20 cellular contexts compared by ENCODE assay signal in the genomic region with DNA sequence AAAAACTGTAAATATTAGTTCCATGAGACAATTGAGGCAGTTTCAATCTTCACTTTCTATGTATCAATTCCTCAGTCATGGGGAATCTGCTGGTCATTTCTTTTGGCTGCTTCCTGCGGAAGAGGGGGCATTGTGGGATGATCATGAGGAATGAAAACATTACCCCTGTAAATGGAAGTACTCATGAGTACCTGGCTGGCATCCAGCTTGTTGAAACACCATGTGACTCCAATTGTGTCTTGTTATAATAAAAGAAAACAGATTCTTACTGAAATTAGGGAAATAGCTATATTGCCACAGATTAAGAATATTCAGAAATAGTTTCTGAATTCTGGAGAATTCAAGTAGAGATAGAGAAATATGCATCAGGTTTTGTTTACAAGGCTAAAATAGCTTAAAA. TPM values are rescaled to one million over a fixed set of nuclear protein-coding genes. Genes with fewer than 3 reads are reported as not detected.
DNase-seq lines count a peak whose midpoint lies in the region; ATAC-seq and TF ChIP-seq lines count a peak whose summit lies in the region.
"Had no signal": no experiment of that assay in that cellular context is flagged by ENCODE, and none has a peak within 500 bp of the region (broad histone marks: within the 10 kb centered on the region; RNA-seq: fewer than 3 reads in every experiment).

No MANE protein-coding gene starts in this region.

- ATAC-seq in CD4-positive, alpha-beta T cell (ENCODE audit: poor library complexity): no peak
- ATAC-seq: activated CD4-positive, CD25-positive, alpha-beta regulatory T cell treated with anti-CD3 and anti-CD28 coated beads, Interleukin-2, amount 50 U/mL, for 24 hours; natural killer cell had no signal

- CTCF ChIA-PET in CD4-positive, alpha-beta T cell (lab: Charles Lee): no interaction called here

- 64% methylated on average over 1 of the region's 1 CpG for WGBS in prostate gland

- H3K4me3 ChIP-seq in fibroblast of villous mesenchyme (ENCODE audit: low read depth, low read length): no peak overlapping the region
- H3K4me3 ChIP-seq in prostate gland: no peak overlapping the region
- H3K4me3 ChIP-seq: smooth muscle cell, suprapubic skin had no signal

- TF ChIP-seq CTCF in fibroblast of villous mesenchyme (IDR thresholded peaks at IDR 0.05; ENCODE audit: insufficient read depth, low read depth, low read length) (no peak), prostate gland (IDR thresholded peaks at IDR 0.05) (no peak)
- TF ChIP-seq CTCF in CD4-positive, alpha-beta T cell (IDR thresholded peaks at IDR 0.05): no peak

- H3K27ac ChIP-seq in prostate gland: no peak overlapping the region
- no peak overlapping the region for H3K27ac ChIP-seq in CD4-positive, alpha-beta T cell (ENCODE audit: low read depth, low read length)
- H3K27ac ChIP-seq: brain microvascular endothelial cell, KMS-11, suprapubic skin had no signal

- no peaks in the 10 kb centered on the region for H3K9me3 Mint-ChIP-seq in CD4-positive, alpha-beta T cell
- H3K9me3 Mint-ChIP-seq: T-helper 2 cell treated with Interferon-gamma antibody and Interleukin-4, amounts not matched to agents 5 μg/mL and 100 μg/mL, for 36 hours had no signal

- H3K4me3 Mint-ChIP-seq in CD4-positive, alpha-beta T cell: no peak overlapping the region
- H3K4me3 Mint-ChIP-seq: immature natural killer cell; natural killer cell; T-helper 2 cell treated with Interferon-gamma antibody and Interleukin-4, amounts not matched to agents 5 μg/mL and 100 μg/mL, for 36 hours had no signal

- no peaks in the 10 kb centered on the region for H3K27me3 Mint-ChIP-seq in CD4-positive, alpha-beta T cell

- no peaks in the 10 kb centered on the region for H3K9me3 ChIP-seq in prostate gland
- no peaks in the 10 kb centered on the region for H3K9me3 ChIP-seq in CD4-positive, alpha-beta T cell (ENCODE audit: control insufficient read depth, low read length)
- H3K9me3 ChIP-seq: suprapubic skin had no signal

- H3K4me1 Mint-ChIP-seq in CD4-positive, alpha-beta T cell (ENCODE audit: low read depth): no peaks in the 10 kb centered on the region
- H3K4me1 Mint-ChIP-seq: immature natural killer cell, natural killer cell had no signal

- H3K27ac Mint-ChIP-seq in CD4-positive, alpha-beta T cell: no peak overlapping the region
- H3K27ac Mint-ChIP-seq: immature natural killer cell; natural killer cell; T-helper 2 cell treated with Interferon-gamma antibody and Interleukin-4, amounts not matched to agents 5 μg/mL and 100 μg/mL, for 36 hours had no signal

- DNase-seq in LHCN-M2 (ENCODE audit: low read depth) (peak; percentile 13), RPMI7951 (ENCODE audit: low read depth) (peak; percentile 52), fibroblast of villous mesenchyme (ENCODE audit: low read depth) (peak; percentile 52), stromal cell of bone marrow (ENCODE audit: low read depth) (peak; percentile 21), prostate gland (ENCODE audit: low spot score) (no peak), inferior parietal cortex (ENCODE audit: extremely low spot score) (no peak), activated gamma-delta T cell treated with Interleukin-2 at 50 U/mL for 16 hours (no peak)
- DNase-seq in CD4-positive, alpha-beta T cell: no peak
- DNase-seq: brain microvascular endothelial cell; immature natural killer cell; mesendoderm; natural killer cell; NCI-H226; posterior cingulate gyrus; stimulated activated CD8-positive, alpha-beta memory T cell treated with anti-CD3 and anti-CD28 coated beads, Interleukin-4, amount 100 ng/mL, for 48 hours had no signal

- H3K4me1 ChIP-seq in prostate gland (replicated peaks): no peaks in the 10 kb centered on the region
- H3K4me1 ChIP-seq: suprapubic skin had no signal

- POLR2A ChIA-PET in CD4-positive, alpha-beta T cell (lab: Charles Lee): no interaction called here

- H3K36me3 Mint-ChIP-seq in CD4-positive, alpha-beta T cell (ENCODE audit: low read depth): no peaks in the 10 kb centered on the region
- H3K36me3 Mint-ChIP-seq: immature natural killer cell, natural killer cell had no signal

- no peaks in the 10 kb centered on the region for H3K27me3 ChIP-seq in prostate gland (replicated peaks; ENCODE audit: insufficient read depth)
- H3K27me3 ChIP-seq in CD4-positive, alpha-beta T cell (ENCODE audit: control insufficient read depth, insufficient read depth, low read length): no peaks in the 10 kb centered on the region
- H3K27me3 ChIP-seq: brain microvascular endothelial cell, suprapubic skin had no signal

- intact Hi-C loops in prostate gland (cut with DNase I): no loop called here
- intact Hi-C loops in CD4-positive, alpha-beta T cell (cut with DNase I, micrococcal nuclease): no loop called here

- H3K36me3 ChIP-seq in prostate gland: no peaks in the 10 kb centered on the region
- H3K36me3 ChIP-seq: brain microvascular endothelial cell, suprapubic skin had no signal

- no peak for TF ChIP-seq POLR2A in prostate gland (IDR thresholded peaks at IDR 0.05)

RNA-seq across cellular contexts. Expression of gene GPR39, which starts 41.6 kb away (rescaled TPM):
- 2.6 and 3.8 TPM in 2 replicates for total RNA-seq in LHCN-M2 (2014; rRNA removed)
- 3.4 TPM for polyA plus RNA-seq in LHCN-M2 (2012)
- total RNA-seq in RPMI7951 (2014; rRNA removed; shearing (Covaris generic)): 36.0 and 39.9 TPM in 2 replicates
- 3.2 and 5.6 TPM in 2 replicates for total RNA-seq in fibroblast of villous mesenchyme
- total RNA-seq in prostate gland: 1 to 10 TPM; 3.6 to 5.3 TPM
- not detected for total RNA-seq in CD4-positive, alpha-beta T cell
- total RNA-seq: natural killer cell had no signal
- polyA plus RNA-seq: immature natural killer cell had no signal

Comparison
In these comparisons a context has a peak if more than half of its experiments do, and no peak if none do; other contexts are left out.
1. DNase-seq: peak in LHCN-M2 (single experiment), RPMI7951 (single experiment), fibroblast of villous mesenchyme (single experiment) and stromal cell of bone marrow (single experiment); none in prostate gland (single experiment), inferior parietal cortex (single experiment), activated gamma-delta T cell treated with Interleukin-2 at 50 U/mL for 16 hours (single experiment) and CD4-positive, alpha-beta T cell (0 of 10).